Comparison of ENCODE assay signal across 18 cellular contexts in the genomic region with DNA sequence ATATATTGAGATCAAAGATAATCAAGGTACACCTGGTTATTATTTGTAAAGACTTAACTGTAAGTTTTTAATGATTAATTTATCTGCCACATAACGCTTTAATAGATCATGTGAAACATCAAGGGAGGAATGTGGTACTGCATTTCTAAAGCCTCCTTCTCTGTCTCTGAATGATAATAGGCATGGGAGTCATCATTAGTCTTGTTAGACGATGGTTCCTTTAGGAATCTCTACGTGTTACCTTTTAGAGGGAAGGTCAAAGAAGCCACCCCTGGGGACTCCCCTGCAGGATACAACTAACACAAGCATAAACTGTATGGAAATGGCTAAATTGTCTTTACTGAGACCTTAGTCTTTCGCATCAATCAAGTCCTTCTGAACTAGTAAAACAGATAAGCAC.
"Had no signal": no experiment of that assay in that cellular context is flagged by ENCODE, and none has a peak within 500 bp of the region (broad histone marks: within the 10 kb centered on the region; RNA-seq: fewer than 3 reads in every experiment).

No MANE protein-coding gene starts in this region.

- H3K36me3 Mint-ChIP-seq: activated naive CD8-positive, alpha-beta T cell treated with anti-CD3 and anti-CD28 coated beads, Interleukin-2, amount 10 ng/mL, durations not matched to agents 7 days and 5 days; brain; stimulated activated memory B cell treated with anti-CD40 and anti-IgM and Interleukin-4, amounts not matched to agents 10 μg/mL and 1 μg/mL and 100 μg/mL, for 72 hours had no signal

- H3K9me3 Mint-ChIP-seq: activated naive CD8-positive, alpha-beta T cell treated with anti-CD3 and anti-CD28 coated beads, Interleukin-2, amount 10 ng/mL, durations not matched to agents 7 days and 5 days; activated T-helper 17 cell treated with anti-CD3 and anti-CD28 coated beads, Interleukin-2, amount 50 U/mL, for 72 hours; brain; central memory CD8-positive, alpha-beta T cell; stimulated activated memory B cell treated with anti-CD40 and anti-IgM and Interleukin-4, amounts not matched to agents 10 μg/mL and 1 μg/mL and 100 μg/mL, for 72 hours had no signal

- H3K4me1 ChIP-seq: gastroesophageal sphincter, heart right ventricle, left lung, spleen, upper lobe of left lung had no signal

- H3K36me3 ChIP-seq: gastroesophageal sphincter, heart right ventricle, left lung, spleen, thoracic aorta, upper lobe of left lung, WERI-Rb-1 had no signal

- H3K4me3 ChIP-seq: gastroesophageal sphincter, heart right ventricle, left lung, spleen, thoracic aorta, upper lobe of left lung had no signal

- DNase-seq: activated CD4-positive, alpha-beta T cell treated with anti-CD3 and anti-CD28 coated beads, Interleukin-2, amount 50 U/mL, for 48 hours; activated naive CD4-positive, alpha-beta T cell treated with Interleukin-2 at 50 U/mL for 16 hours; activated naive CD8-positive, alpha-beta T cell treated with anti-CD3 and anti-CD28 coated beads, Interleukin-2, amount 10 ng/mL, durations not matched to agents 7 days and 5 days; activated T-cell treated with anti-CD3 and anti-CD28 coated beads for 4 hours; cortex of kidney; heart right ventricle; left lung; retina; spleen; stimulated activated CD4-positive, alpha-beta T cell treated with anti-CD3 and anti-CD28 coated beads, Interleukin-4, amount 100 ng/mL, for 4 hours; upper lobe of left lung; WERI-Rb-1 had no signal

- ATAC-seq: activated T-helper 17 cell treated with anti-CD3 and anti-CD28 coated beads, Interleukin-2, amount 50 U/mL, for 72 hours; gastroesophageal sphincter; heart right ventricle; left lung; stimulated activated memory B cell treated with anti-CD40 and anti-IgM and Interleukin-4, amounts not matched to agents 10 μg/mL and 1 μg/mL and 100 μg/mL, for 72 hours had no signal

- H3K9me3 ChIP-seq: gastroesophageal sphincter, heart right ventricle, left lung, spleen, thoracic aorta, upper lobe of left lung had no signal

- H3K4me1 Mint-ChIP-seq: activated naive CD8-positive, alpha-beta T cell treated with anti-CD3 and anti-CD28 coated beads, Interleukin-2, amount 10 ng/mL, durations not matched to agents 7 days and 5 days; activated T-helper 17 cell treated with anti-CD3 and anti-CD28 coated beads, Interleukin-2, amount 50 U/mL, for 72 hours; central memory CD8-positive, alpha-beta T cell; stimulated activated memory B cell treated with anti-CD40 and anti-IgM and Interleukin-4, amounts not matched to agents 10 μg/mL and 1 μg/mL and 100 μg/mL, for 72 hours had no signal

- H3K4me3 Mint-ChIP-seq: activated naive CD8-positive, alpha-beta T cell treated with anti-CD3 and anti-CD28 coated beads, Interleukin-2, amount 10 ng/mL, durations not matched to agents 7 days and 5 days; activated T-helper 17 cell treated with anti-CD3 and anti-CD28 coated beads, Interleukin-2, amount 50 U/mL, for 72 hours; brain; central memory CD8-positive, alpha-beta T cell; stimulated activated memory B cell treated with anti-CD40 and anti-IgM and Interleukin-4, amounts not matched to agents 10 μg/mL and 1 μg/mL and 100 μg/mL, for 72 hours had no signal

- H3K27me3 Mint-ChIP-seq: activated naive CD8-positive, alpha-beta T cell treated with anti-CD3 and anti-CD28 coated beads, Interleukin-2, amount 10 ng/mL, durations not matched to agents 7 days and 5 days; stimulated activated memory B cell treated with anti-CD40 and anti-IgM and Interleukin-4, amounts not matched to agents 10 μg/mL and 1 μg/mL and 100 μg/mL, for 72 hours had no signal

- H3K27ac Mint-ChIP-seq: activated naive CD8-positive, alpha-beta T cell treated with anti-CD3 and anti-CD28 coated beads, Interleukin-2, amount 10 ng/mL, durations not matched to agents 7 days and 5 days; activated T-helper 17 cell treated with anti-CD3 and anti-CD28 coated beads, Interleukin-2, amount 50 U/mL, for 72 hours; brain; stimulated activated memory B cell treated with anti-CD40 and anti-IgM and Interleukin-4, amounts not matched to agents 10 μg/mL and 1 μg/mL and 100 μg/mL, for 72 hours had no signal

- H3K27me3 ChIP-seq: heart right ventricle, left lung, upper lobe of left lung had no signal

- H3K27ac ChIP-seq: gastroesophageal sphincter, heart right ventricle, left lung, spleen, thoracic aorta, upper lobe of left lung, WERI-Rb-1 had no signal
